7 cellular contexts compared by ENCODE assay signal in the genomic region with DNA sequence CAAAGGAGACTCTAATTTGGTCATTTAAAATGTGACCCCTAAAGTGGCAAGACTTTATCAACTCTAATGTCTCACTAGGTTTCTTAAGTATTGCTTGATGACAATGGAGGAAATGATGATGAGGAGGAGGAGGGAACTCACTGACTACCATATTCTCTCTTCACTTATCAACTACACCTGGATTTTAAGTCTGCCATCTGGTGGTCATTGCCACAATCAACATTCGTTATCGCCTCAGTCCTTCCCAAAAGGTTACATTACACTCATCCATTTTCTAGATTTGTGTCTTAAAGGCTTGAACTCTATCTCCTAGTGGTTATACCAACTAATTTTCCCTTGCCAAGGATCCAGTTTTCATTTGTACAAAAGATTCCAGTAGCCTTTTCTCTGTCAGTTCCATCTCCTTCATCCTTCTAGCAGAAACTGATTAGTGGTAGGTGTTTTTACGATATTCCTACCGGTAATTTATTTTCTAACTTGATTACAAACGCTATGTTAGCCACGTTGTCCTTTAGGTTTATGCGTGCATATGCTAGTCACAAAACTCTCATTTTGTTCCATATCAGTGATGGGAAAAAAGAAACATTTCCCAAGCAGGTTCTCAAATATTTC.
DNase-seq lines count a peak whose midpoint lies in the region; ATAC-seq and TF ChIP-seq lines count a peak whose summit lies in the region.

No MANE protein-coding gene starts in this region.

- no peak overlapping the region for H3K4me3 ChIP-seq in HEK293 (ENCODE audit: low read depth, low read length)

- H3K27ac ChIP-seq in HEK293 (ENCODE audit: extremely low read depth, low read depth, low read length) = no peak overlapping the region

- H3K4me1 ChIP-seq in HEK293 (ENCODE audit: control insufficient read depth, insufficient read depth, low read length) = no peaks in the 10 kb centered on the region

- DNase-seq in EH (ENCODE audit: low read depth) (peak; percentile 39), iPS-NIHi11 (ENCODE audit: low spot score) (peak; percentile 35)

- POLR2A ChIA-PET in HEK293 (lab: Yijun Ruan, JAX) = no interaction called here

- CTCF ChIA-PET in HEK293 (lab: Yijun Ruan, JAX) = interaction anchor here (0.6 to 2.0 kb wide), 7 partner anchors 12 to 762 kb away, joined by 3 to 11 read pairs (median 7); no protein-coding TSS in a partner anchor

- TF ChIP-seq CTCF in HEK293 (tag by site-specific recombination; IDR thresholded peaks at IDR 0.05) = no peak

- H3K36me3 ChIP-seq in HEK293 (ENCODE audit: control insufficient read depth in 2 of 2, insufficient read depth in 1 of 2, low read length in 2 of 2) = no peaks in the 10 kb centered on the region

- ATAC-seq in SK-N-SH treated with all-trans-retinoic acid at 6 μM for 48 hours (peak; percentile 86), GM21619 (IDR thresholded peaks at IDR 0.05; ENCODE audit: unreplicated experiment) (no peak), HG03571 (IDR thresholded peaks at IDR 0.05; ENCODE audit: unreplicated experiment) (no peak)
- ATAC-seq in activated CD4-positive, CD25-positive, alpha-beta regulatory T cell treated with anti-CD3 and anti-CD28 coated beads, Interleukin-2, amount 50 U/mL, for 24 hours = no peak

- H3K9me3 ChIP-seq in HEK293 (ENCODE audit: control insufficient read depth, insufficient read depth, low read depth, low read length) = no peaks in the 10 kb centered on the region

TF ChIP-seq in HEK293, 187 proteins besides CTCF, POLR2A, EP300 and RAD21:
- TF ChIP-seq ZNF654 (tag by site-specific recombination; IDR thresholded peaks at IDR 0.05; ENCODE audit: low read depth) (peak; percentile 35), ZFP37 (tag by site-specific recombination; IDR thresholded peaks at IDR 0.05) (no peak), ZNF302 (tag by site-specific recombination; IDR thresholded peaks at IDR 0.05; ENCODE audit: low read depth) (no peak), BCL11B (tag by site-specific recombination; IDR thresholded peaks at IDR 0.05; ENCODE audit: low read depth) (no peak)
- TF ChIP-seq, protein P1, sequence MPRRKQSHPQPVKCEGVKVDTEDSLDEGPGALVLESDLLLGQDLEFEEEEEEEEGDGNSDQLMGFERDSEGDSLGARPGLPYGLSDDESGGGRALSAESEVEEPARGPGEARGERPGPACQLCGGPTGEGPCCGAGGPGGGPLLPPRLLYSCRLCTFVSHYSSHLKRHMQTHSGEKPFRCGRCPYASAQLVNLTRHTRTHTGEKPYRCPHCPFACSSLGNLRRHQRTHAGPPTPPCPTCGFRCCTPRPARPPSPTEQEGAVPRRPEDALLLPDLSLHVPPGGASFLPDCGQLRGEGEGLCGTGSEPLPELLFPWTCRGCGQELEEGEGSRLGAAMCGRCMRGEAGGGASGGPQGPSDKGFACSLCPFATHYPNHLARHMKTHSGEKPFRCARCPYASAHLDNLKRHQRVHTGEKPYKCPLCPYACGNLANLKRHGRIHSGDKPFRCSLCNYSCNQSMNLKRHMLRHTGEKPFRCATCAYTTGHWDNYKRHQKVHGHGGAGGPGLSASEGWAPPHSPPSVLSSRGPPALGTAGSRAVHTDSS (tag by site-specific recombination; IDR thresholded peaks at IDR 0.05) = no peak
TF ChIP-seq in HEK293: peak in this region for 1.

TF ChIP-seq in SK-N-SH treated with all-trans-retinoic acid at 6 μM for 48 hours, 23 proteins besides CTCF, POLR2A, EP300 and RAD21:
- no peak for TF ChIP-seq ARNTL (CRISPR knock-in tag; IDR thresholded peaks at IDR 0.05; ENCODE audit: borderline replicate concordance, low read depth)
- TF ChIP-seq ZFP30 (CRISPR knock-in tag; IDR thresholded peaks at IDR 0.05) = no peak
- no peak for TF ChIP-seq ZNF8 (CRISPR knock-in tag; IDR thresholded peaks at IDR 0.05)
- TF ChIP-seq SNAI2 (CRISPR knock-in tag; IDR thresholded peaks at IDR 0.05) = no peak
- TF ChIP-seq TCF4 (CRISPR knock-in tag; IDR thresholded peaks at IDR 0.05; ENCODE audit: borderline replicate concordance) = no peak
- no peak for TF ChIP-seq ZFP3 (CRISPR knock-in tag; IDR thresholded peaks at IDR 0.05)
- TF ChIP-seq, protein P2, sequence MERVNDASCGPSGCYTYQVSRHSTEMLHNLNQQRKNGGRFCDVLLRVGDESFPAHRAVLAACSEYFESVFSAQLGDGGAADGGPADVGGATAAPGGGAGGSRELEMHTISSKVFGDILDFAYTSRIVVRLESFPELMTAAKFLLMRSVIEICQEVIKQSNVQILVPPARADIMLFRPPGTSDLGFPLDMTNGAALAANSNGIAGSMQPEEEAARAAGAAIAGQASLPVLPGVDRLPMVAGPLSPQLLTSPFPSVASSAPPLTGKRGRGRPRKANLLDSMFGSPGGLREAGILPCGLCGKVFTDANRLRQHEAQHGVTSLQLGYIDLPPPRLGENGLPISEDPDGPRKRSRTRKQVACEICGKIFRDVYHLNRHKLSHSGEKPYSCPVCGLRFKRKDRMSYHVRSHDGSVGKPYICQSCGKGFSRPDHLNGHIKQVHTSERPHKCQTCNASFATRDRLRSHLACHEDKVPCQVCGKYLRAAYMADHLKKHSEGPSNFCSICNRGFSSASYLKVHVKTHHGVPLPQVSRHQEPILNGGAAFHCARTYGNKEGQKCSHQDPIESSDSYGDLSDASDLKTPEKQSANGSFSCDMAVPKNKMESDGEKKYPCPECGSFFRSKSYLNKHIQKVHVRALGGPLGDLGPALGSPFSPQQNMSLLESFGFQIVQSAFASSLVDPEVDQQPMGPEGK (CRISPR knock-in tag; IDR thresholded peaks at IDR 0.05; ENCODE audit: borderline replicate concordance) = no peak
- TF ChIP-seq, protein P3, sequence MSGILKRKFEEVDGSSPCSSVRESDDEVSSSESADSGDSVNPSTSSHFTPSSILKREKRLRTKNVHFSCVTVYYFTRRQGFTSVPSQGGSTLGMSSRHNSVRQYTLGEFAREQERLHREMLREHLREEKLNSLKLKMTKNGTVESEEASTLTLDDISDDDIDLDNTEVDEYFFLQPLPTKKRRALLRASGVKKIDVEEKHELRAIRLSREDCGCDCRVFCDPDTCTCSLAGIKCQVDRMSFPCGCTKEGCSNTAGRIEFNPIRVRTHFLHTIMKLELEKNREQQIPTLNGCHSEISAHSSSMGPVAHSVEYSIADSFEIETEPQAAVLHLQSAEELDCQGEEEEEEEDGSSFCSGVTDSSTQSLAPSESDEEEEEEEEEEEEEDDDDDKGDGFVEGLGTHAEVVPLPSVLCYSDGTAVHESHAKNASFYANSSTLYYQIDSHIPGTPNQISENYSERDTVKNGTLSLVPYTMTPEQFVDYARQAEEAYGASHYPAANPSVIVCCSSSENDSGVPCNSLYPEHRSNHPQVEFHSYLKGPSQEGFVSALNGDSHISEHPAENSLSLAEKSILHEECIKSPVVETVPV (CRISPR knock-in tag; IDR thresholded peaks at IDR 0.05) = no peak
- TF ChIP-seq PPARA (CRISPR knock-in tag; IDR thresholded peaks at IDR 0.05; ENCODE audit: borderline replicate concordance) = no peak
- no peak for TF ChIP-seq CSDC2 (CRISPR knock-in tag; IDR thresholded peaks at IDR 0.05)
- TF ChIP-seq, protein P4, sequence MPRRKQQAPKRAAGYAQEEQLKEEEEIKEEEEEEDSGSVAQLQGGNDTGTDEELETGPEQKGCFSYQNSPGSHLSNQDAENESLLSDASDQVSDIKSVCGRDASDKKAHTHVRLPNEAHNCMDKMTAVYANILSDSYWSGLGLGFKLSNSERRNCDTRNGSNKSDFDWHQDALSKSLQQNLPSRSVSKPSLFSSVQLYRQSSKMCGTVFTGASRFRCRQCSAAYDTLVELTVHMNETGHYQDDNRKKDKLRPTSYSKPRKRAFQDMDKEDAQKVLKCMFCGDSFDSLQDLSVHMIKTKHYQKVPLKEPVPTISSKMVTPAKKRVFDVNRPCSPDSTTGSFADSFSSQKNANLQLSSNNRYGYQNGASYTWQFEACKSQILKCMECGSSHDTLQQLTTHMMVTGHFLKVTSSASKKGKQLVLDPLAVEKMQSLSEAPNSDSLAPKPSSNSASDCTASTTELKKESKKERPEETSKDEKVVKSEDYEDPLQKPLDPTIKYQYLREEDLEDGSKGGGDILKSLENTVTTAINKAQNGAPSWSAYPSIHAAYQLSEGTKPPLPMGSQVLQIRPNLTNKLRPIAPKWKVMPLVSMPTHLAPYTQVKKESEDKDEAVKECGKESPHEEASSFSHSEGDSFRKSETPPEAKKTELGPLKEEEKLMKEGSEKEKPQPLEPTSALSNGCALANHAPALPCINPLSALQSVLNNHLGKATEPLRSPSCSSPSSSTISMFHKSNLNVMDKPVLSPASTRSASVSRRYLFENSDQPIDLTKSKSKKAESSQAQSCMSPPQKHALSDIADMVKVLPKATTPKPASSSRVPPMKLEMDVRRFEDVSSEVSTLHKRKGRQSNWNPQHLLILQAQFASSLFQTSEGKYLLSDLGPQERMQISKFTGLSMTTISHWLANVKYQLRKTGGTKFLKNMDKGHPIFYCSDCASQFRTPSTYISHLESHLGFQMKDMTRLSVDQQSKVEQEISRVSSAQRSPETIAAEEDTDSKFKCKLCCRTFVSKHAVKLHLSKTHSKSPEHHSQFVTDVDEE (CRISPR knock-in tag; IDR thresholded peaks at IDR 0.05) = no peak
- TF ChIP-seq GLIS3 (CRISPR knock-in tag; IDR thresholded peaks at IDR 0.05) = no peak
TF ChIP-seq in SK-N-SH treated with all-trans-retinoic acid at 6 μM for 48 hours: peak in this region for 0.
